ENCODE assay signal across 10 cellular contexts in the genomic region with DNA sequence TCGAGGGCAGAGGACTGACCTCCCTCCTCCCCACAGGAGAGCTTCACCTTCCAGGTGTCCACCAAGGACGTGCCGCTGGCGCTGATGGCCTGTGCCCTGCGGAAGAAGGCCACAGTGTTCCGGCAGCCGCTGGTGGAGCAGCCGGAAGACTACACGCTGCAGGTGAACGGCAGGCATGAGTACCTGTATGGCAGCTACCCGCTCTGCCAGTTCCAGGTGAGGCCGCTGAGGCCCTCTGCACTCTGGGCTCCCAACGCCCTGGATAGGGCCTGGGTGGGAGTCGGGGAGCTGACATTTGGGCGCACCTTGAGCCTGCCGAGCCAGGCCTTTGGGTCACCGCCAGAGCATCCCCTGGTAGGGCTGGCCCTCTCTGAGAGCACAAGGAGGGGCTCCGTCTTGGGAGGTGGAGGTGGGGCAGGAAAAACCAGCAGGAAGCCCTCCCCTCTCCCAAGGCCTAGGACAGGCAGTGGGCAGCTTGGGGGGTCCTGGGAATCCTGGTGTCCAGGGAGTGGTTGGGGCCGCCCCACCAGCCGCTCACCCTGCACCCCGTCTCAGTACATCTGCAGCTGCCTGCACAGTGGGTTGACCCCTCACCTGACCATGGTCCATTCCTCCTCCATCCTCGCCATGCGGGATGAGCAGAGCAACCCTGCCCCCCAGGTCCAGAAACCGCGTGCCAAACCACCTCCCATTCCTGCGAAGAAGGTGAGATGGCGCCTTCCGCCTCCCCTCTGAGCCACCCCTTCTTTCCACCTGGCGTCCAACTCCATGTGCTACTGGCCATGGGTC.
DNase-seq lines count a peak whose midpoint lies in the region; ATAC-seq, FAIRE-seq and TF ChIP-seq lines count a peak whose summit lies in the region.
"Had no signal": no experiment of that assay in that cellular context is flagged by ENCODE, and none has a peak within 500 bp of the region (broad histone marks: within the 10 kb centered on the region; RNA-seq: fewer than 3 reads in every experiment).

No MANE protein-coding gene starts in this region.

- peak overlapping the region; percentile 97 for H4K91ac ChIP-seq in H1 (replicated peaks; ENCODE audit: insufficient read length, low read length)

- peak overlapping the region; percentile 99 for H2BK15ac ChIP-seq in H1 (ENCODE audit: low read length)

- peak overlapping the region; percentile 40 for H3K4me2 ChIP-seq in SU-DHL-6 (ENCODE audit: low read depth, low read length, poor library complexity, severe bottlenecking)
- no peak overlapping the region for H3K4me2 ChIP-seq in H1 (ENCODE audit: insufficient read depth in 1 of 2, low read depth in 2 of 2, low read length in 2 of 2)

- peak overlapping the region; percentile 96; the same call in 1 of the 2 replicates for H2BK12ac ChIP-seq in H1 (ENCODE audit: low read depth, low read length)

- 93% methylated on average over 27 of the region's 29 CpGs; no CpG with 5 or more reads in 1 of the 2 experiments for WGBS in H1 (ENCODE audit: extremely low coverage in 1 of 2, insufficient coverage in 1 of 2, insufficient read length in 1 of 2, insufficient replicate concordance in 2 of 2, low coverage in 1 of 2, low lambda C conversion rate in 2 of 2, missing lambda C conversion rate in 1 of 2), 2 experiments

- H4K20me1 ChIP-seq in SU-DHL-6 (ENCODE audit: low read depth, low read length) = no peaks in the 10 kb centered on the region
- no peaks in the 10 kb centered on the region for H4K20me1 ChIP-seq in H1 (replicated peaks in 1 of 2; ENCODE audit: control insufficient read depth in 1 of 2, insufficient read depth in 2 of 2, low read length in 2 of 2)

- no peaks in the 10 kb centered on the region for H3K9me2 ChIP-seq in SU-DHL-6 (replicated peaks; ENCODE audit: insufficient read depth, low read length)

- H3K9ac ChIP-seq in SU-DHL-6 (ENCODE audit: low read length) (peak overlapping the region; percentile 47), H1 (replicated peaks in 1 of 4; ENCODE audit: extremely low read depth in 1 of 4, low read depth in 3 of 4, low read length in 3 of 4) (no peak overlapping the region)

- POLR2A ChIA-PET in H1 (lab: Charles Lee; ENCODE audit: partially characterized antibody) = interaction anchor here (0.6 to 2.2 kb wide), 12 partner anchors 10 to 266 kb away, joined by 3 to 8 read pairs (median 3); no protein-coding TSS in a partner anchor

- no peak for ATAC-seq in GM21786 (IDR thresholded peaks at IDR 0.05; ENCODE audit: unreplicated experiment)

- H2AFZ ChIP-seq in SU-DHL-6 (ENCODE audit: low read depth, low read length, severe bottlenecking) (no peak overlapping the region), H1 (ENCODE audit: low read length) (no peak overlapping the region)

- no peak overlapping the region for H3K23ac ChIP-seq in H1 (ENCODE audit: insufficient read length)

- no peaks in the 10 kb centered on the region for H3K27me3 ChIP-seq in SU-DHL-6 (ENCODE audit: low read length)
- no peaks in the 10 kb centered on the region for H3K27me3 ChIP-seq in H1 (replicated peaks in 1 of 4; ENCODE audit: control insufficient read depth in 3 of 4, extremely low read depth in 1 of 4, insufficient read depth in 3 of 4, low read length in 3 of 4)

- no peak overlapping the region for H3K14ac ChIP-seq in H1 (ENCODE audit: insufficient read length)

- FAIRE-seq in GM12891 (lab: Jason Lieb, UNC) = peak; percentile 40
- FAIRE-seq in H1 (lab: Jason Lieb, UNC) = no peak

- H3K36me3 ChIP-seq in SU-DHL-6 (ENCODE audit: low read length) = no peaks in the 10 kb centered on the region
- H3K36me3 ChIP-seq in H1 (ENCODE audit: control insufficient read depth in 2 of 4, insufficient read depth in 4 of 4, low read length in 3 of 4) = no peaks in the 10 kb centered on the region; a peak in 2 of 8 replicates

- peak overlapping the region; percentile 69 for H4K8ac ChIP-seq in H1 (ENCODE audit: extremely low read depth, insufficient read depth, low read length)

- CTCF ChIA-PET in H1 (lab: Charles Lee; ENCODE audit: partially characterized antibody) = interaction anchor here (0.7 to 7.5 kb wide), 18 partner anchors 7 to 112 kb away, joined by 3 to 62 read pairs (median 6); no protein-coding TSS in a partner anchor

- H3K23me2 ChIP-seq in H1 (ENCODE audit: low read depth, low read length) = no peaks in the 10 kb centered on the region

- H3F3A ChIP-seq in SU-DHL-6 (ENCODE audit: insufficient read depth) = 0 out of 2 replicates have a peak, but pooled peaks cover 5% of the 10 kb centered on the region

- no peak for TF ChIP-seq EP300 in H1 (IDR thresholded peaks at IDR 0.05; ENCODE audit: borderline replicate concordance in 1 of 2, low read depth in 2 of 2, low read length in 2 of 2)

- H3K18ac ChIP-seq in H1 (ENCODE audit: extremely low read depth, low read length) = peak overlapping the region; percentile 78

- no peak overlapping the region for H3K4me3 ChIP-seq in SU-DHL-6 (ENCODE audit: insufficient read depth, low read length, poor library complexity, severe bottlenecking)
- no peak overlapping the region for H3K4me3 ChIP-seq in H1 (ENCODE audit: extremely low read depth in 1 of 4, insufficient read depth in 2 of 4, low read depth in 3 of 4, low read length in 4 of 4)
- peak overlapping the region in 4 of 7 experiments; percentile 2 to 17 (median 8) for H3K4me3 ChIP-seq in skin epidermis

- H3K79me1 ChIP-seq in H1 (ENCODE audit: low read depth, low read length) = no peaks in the 10 kb centered on the region

- H3K79me2 ChIP-seq in SU-DHL-6 (ENCODE audit: insufficient read depth, low read length) (no peaks in the 10 kb centered on the region), H1 (ENCODE audit: control insufficient read depth in 1 of 2, insufficient read depth in 2 of 2, low read length in 2 of 2) (no peaks in the 10 kb centered on the region)

- peak overlapping the region; percentile 91 for H2BK120ac ChIP-seq in H1 (replicated peaks; ENCODE audit: low read depth, low read length)

- peaks cover 4 to 50% (median 34%) of the 10 kb centered on the region in 4 experiments for H3K4me1 ChIP-seq in H1 (replicated peaks in 1 of 4; ENCODE audit: control insufficient read depth in 3 of 4, insufficient read depth in 4 of 4, low read length in 3 of 4)

- no peak for DNase-seq in GM12891 (ENCODE audit: insufficient read length, low spot score)
- no peak for DNase-seq in H1 (ENCODE audit: low read depth in 1 of 2, low spot score in 2 of 2)
- no peak for DNase-seq in NCI-H524 (lab: John Stamatoyannopoulos, UW)
- no peak for DNase-seq in 8988T
- DNase-seq in kidney glomerular epithelial cell (lab: John Stamatoyannopoulos, UW) = no peak
- DNase-seq: EL, NCI-H2171 had no signal

- no peak for TF ChIP-seq POLR2A in GM12891 (IDR thresholded peaks at IDR 0.05; ENCODE audit: low read depth, low read length)
- TF ChIP-seq POLR2A in H1 (IDR thresholded peaks at IDR 0.05; ENCODE audit: control extremely low read depth in 1 of 2, low read depth in 2 of 2, low read length in 2 of 2) = no peak

- H3K56ac ChIP-seq in H1 (replicated peaks; ENCODE audit: insufficient read length, low read depth, low read length) = no peak overlapping the region

- H3K9me3 ChIP-seq in SU-DHL-6 (ENCODE audit: insufficient read depth, low read length) = no peaks in the 10 kb centered on the region
- H3K9me3 ChIP-seq in H1 (ENCODE audit: insufficient read depth in 2 of 2, low read depth in 1 of 2, low read length in 1 of 2) = no peaks in the 10 kb centered on the region

- no peak for TF ChIP-seq CTCF in SU-DHL-6 (IDR thresholded peaks at IDR 0.05; ENCODE audit: insufficient read depth, low read length, poor library complexity, severe bottlenecking)
- no peak for TF ChIP-seq CTCF in H1 (IDR thresholded peaks at IDR 0.05; ENCODE audit: control extremely low read depth in 1 of 3, insufficient read depth in 1 of 3, low read depth in 1 of 3, low read length in 3 of 3)

- peak overlapping the region; percentile 93; the same call in 1 of the 2 replicates for H2AK5ac ChIP-seq in H1 (ENCODE audit: low read depth, low read length)

- H4K5ac ChIP-seq in H1 (ENCODE audit: insufficient read length, low read depth, low read length) = peak overlapping the region; percentile 61

- peak overlapping the region; percentile 98 for H3K4ac ChIP-seq in H1 (replicated peaks; ENCODE audit: insufficient read length, low read depth, low read length)

- peak overlapping the region; percentile 99 for H2BK20ac ChIP-seq in H1 (ENCODE audit: low read length)

- peak overlapping the region; percentile 46; the same call in 1 of the 2 replicates for H3K27ac ChIP-seq in SU-DHL-6 (ENCODE audit: low read depth, low read length)
- peak overlapping the region; percentile 49; the same call in 1 of the 2 replicates for H3K27ac ChIP-seq in H1 (ENCODE audit: low read depth, low read length)
- peak overlapping the region; percentile 18 to 99 (median 81) for H3K27ac ChIP-seq in skin epidermis

- H2BK5ac ChIP-seq in H1 (ENCODE audit: low read depth, low read length) = peak overlapping the region; percentile 91; the same call in 1 of the 2 replicates

- no peak for TF ChIP-seq RAD21 in H1 (IDR thresholded peaks at IDR 0.05 in 1 of 2, conservative IDR thresholded peaks at IDR 0.05 in 1 of 2; ENCODE audit: low read depth in 2 of 2, low read length in 2 of 2)

TF ChIP-seq in GM12891, 5 proteins besides CTCF, POLR2A, EP300 and RAD21:
- TF ChIP-seq POLR2AphosphoS5 (IDR thresholded peaks at IDR 0.05; ENCODE audit: low read depth, low read length) (no peak), PAX5 (IDR thresholded peaks at IDR 0.05; ENCODE audit: insufficient read depth, low read length, severe bottlenecking) (no peak), POU2F2 (IDR thresholded peaks at IDR 0.05; ENCODE audit: low read depth, low read length) (no peak), TAF1 (IDR thresholded peaks at IDR 0.05; ENCODE audit: low read depth, low read length) (no peak), SPI1 (IDR thresholded peaks at IDR 0.05; ENCODE audit: low read depth, low read length) (no peak)

TF ChIP-seq in H1, 55 proteins besides CTCF, POLR2A, EP300 and RAD21 (continues in another document):
- no peak for TF ChIP-seq KDM1A (IDR thresholded peaks at IDR 0.05; ENCODE audit: borderline replicate concordance, low read length)

Comparison
In these comparisons a context has a peak if more than half of its experiments do, and no peak if none do; other contexts are left out.
1. H3K4me3 ChIP-seq: peak in skin epidermis (4 of 7); none in SU-DHL-6 (single experiment) and H1 (0 of 4).
2. Peak in every context shown above with its lines, with median percentiles within 50 percentile points of each other: H3K27ac ChIP-seq.